Comparison of ENCODE assay signal across 1 cellular context in the genomic region with DNA sequence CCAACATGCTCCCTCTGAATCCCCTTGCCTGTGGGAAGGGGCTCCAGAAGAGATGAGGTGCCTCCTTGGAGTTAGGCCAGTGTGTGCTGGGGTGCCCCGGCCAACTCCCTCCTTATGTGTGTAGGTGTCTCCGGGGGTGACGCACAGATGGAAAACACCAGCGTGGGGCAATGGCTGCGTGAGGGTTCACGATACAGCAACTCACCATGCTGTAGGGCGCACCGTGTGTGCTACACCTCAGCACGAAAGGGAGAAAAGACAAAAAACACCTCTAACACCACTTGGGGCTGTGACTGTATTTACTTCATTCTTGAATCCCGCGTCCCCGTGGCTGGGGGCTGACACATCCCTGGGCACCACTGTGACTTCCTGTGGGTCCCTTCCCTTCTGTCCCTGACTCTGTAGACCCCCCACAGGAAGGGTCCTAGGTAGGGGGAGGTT.
TF ChIP-seq lines count a peak whose summit lies in the region.

No MANE protein-coding gene starts in this region.

TF ChIP-seq in K562, 482 proteins besides CTCF, POLR2A, EP300 and RAD21 (continued from another document):
- no peak for TF ChIP-seq UBTF (IDR thresholded peaks at IDR 0.05; ENCODE audit: borderline replicate concordance in 1 of 2, low read depth in 2 of 2, low read length in 2 of 2)
